Comparison of ENCODE assay signal across 10 cellular contexts in the genomic region with DNA sequence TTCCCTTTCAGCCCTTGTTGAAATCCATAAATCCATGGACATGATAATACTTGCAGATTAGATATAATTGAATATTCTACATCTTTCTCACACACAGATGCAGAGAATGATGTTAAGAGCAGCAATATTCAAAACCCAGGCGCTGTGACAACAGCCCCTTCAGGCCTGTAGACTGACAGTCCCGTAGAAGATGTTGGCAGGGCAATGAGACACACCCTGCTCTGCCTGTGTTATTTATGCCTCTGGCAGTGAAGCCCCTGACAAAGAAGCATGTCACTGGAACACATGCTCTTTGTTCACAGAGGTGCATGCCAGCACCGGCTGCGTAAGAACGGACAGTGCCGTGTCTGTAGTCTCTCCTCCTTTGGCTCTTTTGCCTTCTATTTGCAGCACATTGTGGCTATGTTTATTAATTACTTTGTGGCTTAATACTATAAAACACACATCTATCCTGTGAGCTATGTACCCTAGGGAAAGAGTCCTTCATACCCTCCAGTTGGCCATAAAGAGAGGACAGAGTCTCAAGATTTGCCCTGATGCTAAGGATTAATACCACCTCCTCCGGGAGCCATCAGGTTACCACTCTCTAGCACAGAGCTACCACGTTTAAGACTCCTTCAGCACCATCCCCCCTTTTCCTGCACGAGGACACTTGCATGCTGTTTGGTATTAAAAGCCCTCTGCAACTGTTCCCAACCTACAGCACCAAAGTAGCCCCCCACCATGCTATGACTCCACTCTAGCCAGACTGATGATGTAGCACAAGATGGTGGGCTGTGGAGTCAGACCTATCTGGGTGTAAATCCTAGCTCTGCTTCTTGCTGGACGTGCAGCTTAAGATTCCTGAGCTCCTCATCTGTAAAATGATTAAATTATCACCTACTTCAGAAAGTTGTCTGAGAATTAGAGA. TPM values are rescaled to one million over a fixed set of nuclear protein-coding genes. Genes with fewer than 3 reads are reported as not detected.
A peak's percentile ranks its signal among the peaks of the same experiment; 100 is the strongest.
DNase-seq lines count a peak whose midpoint lies in the region; ATAC-seq lines count a peak whose summit lies in the region.
"Had no signal": no experiment of that assay in that cellular context is flagged by ENCODE, and none has a peak within 500 bp of the region (broad histone marks: within the 10 kb centered on the region; RNA-seq: fewer than 3 reads in every experiment).

No MANE protein-coding gene starts in this region.

- H3K9me3 ChIP-seq in BLaER1 (no peaks in the 10 kb centered on the region), ectodermal cell (ENCODE audit: control insufficient read depth, low read length) (no peaks in the 10 kb centered on the region)
- H3K9me3 ChIP-seq in naive thymus-derived CD4-positive, alpha-beta T cell (ENCODE audit: control insufficient read depth in 2 of 3, low read length in 3 of 3) = no peaks in the 10 kb centered on the region

- WGBS in ectodermal cell, 2 experiments = 54 to 56% methylated on average over 10 of the region's 10 CpGs

- H3K4me3 ChIP-seq in BLaER1 (no peak overlapping the region), ectodermal cell (ENCODE audit: insufficient read depth, low read depth, low read length) (no peak overlapping the region)
- no peak overlapping the region for H3K4me3 ChIP-seq in naive thymus-derived CD4-positive, alpha-beta T cell (ENCODE audit: low read length)

- intact Hi-C loops in naive thymus-derived CD4-positive, alpha-beta T cell (cut with micrococcal nuclease) = loop anchor here (5.0 to 10.0 kb wide), 6 partner anchors 121 to 1844 kb away; a partner anchor contains a TSS

- DNase-seq in NCI-H526 (lab: John Stamatoyannopoulos, UW) (peak; percentile 73 to 80), NCI-H1105 treated with DMSO at 0.1 percent for 48 hours (lab: John Stamatoyannopoulos, UW) (no peak)
- no peak for DNase-seq in naive thymus-derived CD4-positive, alpha-beta T cell
- no peak for DNase-seq in NK-92 treated with Interleukin-12 subunit alpha and Interleukin-12 subunit beta, amount 100 ng/mL, for 24 hours (lab: John Stamatoyannopoulos, UW)

- CTCF ChIA-PET in naive thymus-derived CD4-positive, alpha-beta T cell (lab: Charles Lee) = interaction anchor here (0.9 to 3.8 kb wide), 4 partner anchors 8 to 58 kb away, joined by 3 to 22 read pairs (median 8); a partner anchor contains a TSS

- H3K4me2 ChIP-seq in BLaER1 = peak overlapping the region; percentile 96

- POLR2A ChIA-PET in naive thymus-derived CD4-positive, alpha-beta T cell (lab: Charles Lee) = interaction anchor here (0.6 to 7.7 kb wide), 11 partner anchors 11 to 82 kb away, joined by 3 to 159 read pairs (median 4); a partner anchor contains a TSS

- peaks cover 0 to 3% (median 0%) of the 10 kb centered on the region in 5 donors for H3K36me3 Mint-ChIP-seq in naive thymus-derived CD4-positive, alpha-beta T cell
- H3K36me3 Mint-ChIP-seq: IgD-negative memory B cell had no signal

- no peaks in the 10 kb centered on the region for H3K9me3 Mint-ChIP-seq in naive thymus-derived CD4-positive, alpha-beta T cell
- H3K9me3 Mint-ChIP-seq: IgD-negative memory B cell had no signal

- H3K4me1 ChIP-seq in BLaER1 (peaks cover 33% of the 10 kb centered on the region), ectodermal cell (ENCODE audit: control insufficient read depth, insufficient read depth, low read length) (no peaks in the 10 kb centered on the region)
- H3K4me1 ChIP-seq in naive thymus-derived CD4-positive, alpha-beta T cell (ENCODE audit: control insufficient read depth in 2 of 2, insufficient read depth in 2 of 2, low read length in 2 of 2) = peaks cover 17 to 35% of the 10 kb centered on the region in 2 donors

- H3K36me3 ChIP-seq in BLaER1 (no peaks in the 10 kb centered on the region), ectodermal cell (ENCODE audit: control insufficient read depth, insufficient read depth, low read length) (no peaks in the 10 kb centered on the region)
- peaks cover 0 to 4% (median 0%) of the 10 kb centered on the region in 3 experiments for H3K36me3 ChIP-seq in naive thymus-derived CD4-positive, alpha-beta T cell (ENCODE audit: control insufficient read depth in 2 of 3, insufficient read depth in 3 of 3, low read length in 3 of 3)

- H3K27me3 Mint-ChIP-seq in naive thymus-derived CD4-positive, alpha-beta T cell = no peaks in the 10 kb centered on the region
- H3K27me3 Mint-ChIP-seq: IgD-negative memory B cell had no signal

- peaks cover 34 to 53% (median 46%) of the 10 kb centered on the region in 7 donors for H3K4me1 Mint-ChIP-seq in naive thymus-derived CD4-positive, alpha-beta T cell

- peaks cover under 1% of the 10 kb centered on the region; the same call in 1 of the 2 replicates for H4K20me1 ChIP-seq in BLaER1

- H3K9ac ChIP-seq in BLaER1 = no peak overlapping the region

- peak overlapping the region; percentile 25 to 90 (median 76) for H3K27ac Mint-ChIP-seq in naive thymus-derived CD4-positive, alpha-beta T cell

- H3K27ac ChIP-seq in BLaER1 (no peak overlapping the region), ectodermal cell (ENCODE audit: insufficient read depth, low read depth, low read length, poor library complexity, severe bottlenecking) (peak overlapping the region; percentile 76)
- peak overlapping the region; percentile 98 for H3K27ac ChIP-seq in naive thymus-derived CD4-positive, alpha-beta T cell (ENCODE audit: low read depth, low read length)

- no peaks in the 10 kb centered on the region for H3K27me3 ChIP-seq in BLaER1
- peaks cover 84% of the 10 kb centered on the region for H3K27me3 ChIP-seq in ectodermal cell (ENCODE audit: control insufficient read depth, insufficient read depth, low read length, poor library complexity, severe bottlenecking)
- no peaks in the 10 kb centered on the region for H3K27me3 ChIP-seq in naive thymus-derived CD4-positive, alpha-beta T cell (ENCODE audit: control insufficient read depth in 2 of 2, insufficient read depth in 2 of 2, low read length in 2 of 2)

- ATAC-seq in naive thymus-derived CD4-positive, alpha-beta T cell = no peak
- no peak for ATAC-seq in HG02973 (IDR thresholded peaks at IDR 0.05; ENCODE audit: unreplicated experiment)
- no peak for ATAC-seq in GM18870 (IDR thresholded peaks at IDR 0.05; ENCODE audit: unreplicated experiment)

- peak overlapping the region in 9 of 10 donors; percentile 6 to 92 (median 81) for H3K4me3 Mint-ChIP-seq in naive thymus-derived CD4-positive, alpha-beta T cell

RNA-seq across cellular contexts. Expression of a gene that starts 2.0 kb away (rescaled TPM):
- 184 TPM for polyA plus RNA-seq in ectodermal cell (2013, experiment 1 of 4)
- polyA plus RNA-seq in ectodermal cell (2013, experiment 2 of 4) = 166 TPM
- polyA plus RNA-seq in ectodermal cell (2013, experiment 3 of 4) = 161 TPM
- polyA plus RNA-seq in ectodermal cell (2013, experiment 4 of 4) = 172 TPM
- total RNA-seq in naive thymus-derived CD4-positive, alpha-beta T cell = 100 to 1,000 TPM; 143 to 267 (median 186) TPM
- 100 to 1,000 TPM; 108 to 123 TPM for polyA plus RNA-seq in naive thymus-derived CD4-positive, alpha-beta T cell

RNA-seq across cellular contexts. Expression of a gene that starts 43.2 kb away (rescaled TPM):
- polyA plus RNA-seq in ectodermal cell (2013, experiment 1 of 4) = not detected
- not detected for polyA plus RNA-seq in ectodermal cell (2013, experiment 2 of 4)
- not detected for polyA plus RNA-seq in ectodermal cell (2013, experiment 3 of 4)
- not detected for polyA plus RNA-seq in ectodermal cell (2013, experiment 4 of 4)
- 1 to 10 TPM; 1.3 to 4.3 (median 2.3) TPM for total RNA-seq in naive thymus-derived CD4-positive, alpha-beta T cell
- polyA plus RNA-seq in naive thymus-derived CD4-positive, alpha-beta T cell = 10 to 100 TPM; 13.6 to 14.2 TPM
- total RNA-seq: lung microvascular endothelial cell had no signal

RNA-seq across cellular contexts. Expression of a gene that starts 58.9 kb away (rescaled TPM):
- polyA plus RNA-seq in ectodermal cell (2013, experiment 1 of 4) = 6.1 TPM
- polyA plus RNA-seq in ectodermal cell (2013, experiment 2 of 4) = 6.5 TPM
- 6.7 TPM for polyA plus RNA-seq in ectodermal cell (2013, experiment 3 of 4)
- polyA plus RNA-seq in ectodermal cell (2013, experiment 4 of 4) = 6.9 TPM
- 10 to 100 TPM; 26.8 to 55.3 (median 43.8) TPM for total RNA-seq in naive thymus-derived CD4-positive, alpha-beta T cell
- 10 to 100 TPM; 24.5 to 29.3 TPM for polyA plus RNA-seq in naive thymus-derived CD4-positive, alpha-beta T cell

Comparison
In these comparisons a context has a peak if more than half of its experiments do, and no peak if none do; other contexts are left out.
1. DNase-seq: peak in NCI-H526 (2 of 2); none in naive thymus-derived CD4-positive, alpha-beta T cell (0 of 9), NK-92 treated with Interleukin-12 subunit alpha and Interleukin-12 subunit beta, amount 100 ng/mL, for 24 hours (single experiment) and NCI-H1105 treated with DMSO at 0.1 percent for 48 hours (single experiment).